Comparison of ENCODE assay signal across 8 cellular contexts in the genomic region with DNA sequence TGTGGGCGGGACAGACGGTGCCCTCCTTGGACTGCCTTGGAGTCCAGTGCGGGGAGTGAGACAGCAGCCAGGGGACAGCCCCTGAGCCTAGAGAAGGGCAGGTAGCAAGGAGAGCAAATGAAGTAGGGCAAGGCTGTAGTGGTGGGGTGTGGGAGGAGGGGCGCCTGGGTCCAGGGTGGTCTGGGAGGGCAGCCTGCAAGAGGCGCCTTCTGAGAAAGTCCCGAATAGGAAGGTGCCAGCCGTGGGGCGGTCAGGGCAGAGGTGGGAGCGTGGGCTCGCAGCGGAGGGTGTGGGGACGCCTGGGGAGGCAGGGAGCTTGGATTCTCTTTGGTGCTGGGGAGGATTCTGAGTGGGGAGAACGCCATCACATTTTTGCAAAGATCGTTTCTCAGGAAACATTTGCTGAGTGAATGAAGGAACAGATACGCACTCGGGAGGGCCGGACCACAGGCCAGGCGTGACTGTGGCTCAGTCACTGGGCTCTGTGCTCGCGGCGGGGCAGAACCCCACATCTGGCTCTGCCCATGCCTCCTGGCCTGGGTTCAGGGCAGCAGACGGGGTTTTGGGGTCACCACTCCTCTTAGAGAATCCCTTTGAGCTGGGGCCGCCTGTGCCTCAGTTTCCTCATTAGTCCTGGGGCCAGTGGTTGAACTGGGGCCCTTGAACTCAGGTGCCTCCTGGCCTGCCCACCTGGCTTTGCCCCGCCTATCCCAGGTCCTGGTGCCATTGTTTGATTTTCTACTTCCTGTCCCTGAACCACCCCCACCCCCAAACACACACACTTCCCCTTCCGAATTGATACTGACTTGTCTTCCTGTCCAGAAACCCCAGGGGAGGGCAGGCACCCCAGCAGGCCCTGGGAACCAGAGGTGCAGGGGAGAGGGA. TPM values are rescaled to one million over a fixed set of nuclear protein-coding genes. Genes with fewer than 3 reads are reported as not detected.
A peak's percentile ranks its signal among the peaks of the same experiment; 100 is the strongest.
DNase-seq lines count a peak whose midpoint lies in the region; ATAC-seq, FAIRE-seq and TF ChIP-seq lines count a peak whose summit lies in the region.

No MANE protein-coding gene starts in this region.

- peak overlapping the region in 2 of 5 experiments; percentile 37 to 57 for H3K4me3 Mint-ChIP-seq in brain

- DNase-seq in GM12891 (ENCODE audit: insufficient read length, low spot score) (peak; percentile 64), NB4 (ENCODE audit: low read depth) (peak; percentile 70), prostate gland (ENCODE audit: low spot score) (no peak), HTR-8/SVneo (ENCODE audit: insufficient read length, low spot score) (no peak), HPDE6-E6E7 (ENCODE audit: extremely low spot score) (no peak)

- peak overlapping the region; percentile 50 to 60 for H3K27ac ChIP-seq in prostate gland

- H3K27me3 Mint-ChIP-seq in brain = peaks cover 3% of the 10 kb centered on the region

- intact Hi-C loops in prostate gland (cut with DNase I) = loop anchor here (5.0 kb wide), 1 partner anchor 40 kb away; no protein-coding TSS in a partner anchor

- no peaks in the 10 kb centered on the region for H3K36me3 ChIP-seq in prostate gland

- no peaks in the 10 kb centered on the region for H3K9me3 ChIP-seq in prostate gland

- no peaks in the 10 kb centered on the region for H3K27me3 ChIP-seq in prostate gland (replicated peaks; ENCODE audit: insufficient read depth)

- 78% methylated on average over 25 of the region's 25 CpGs for WGBS in prostate gland

- H3K4me1 Mint-ChIP-seq in brain = peaks cover 74% of the 10 kb centered on the region

- peaks cover 14% of the 10 kb centered on the region for H3K36me3 Mint-ChIP-seq in brain

- ATAC-seq in HG02870 (IDR thresholded peaks at IDR 0.05; ENCODE audit: unreplicated experiment) = no peak
- no peak for ATAC-seq in GM21786 (IDR thresholded peaks at IDR 0.05; ENCODE audit: unreplicated experiment)

- FAIRE-seq in GM12891 (lab: Jason Lieb, UNC) (peak; percentile 63), HTR-8/SVneo (lab: Jason Lieb, UNC) (no peak)

- H3K4me3 ChIP-seq in NB4 (ENCODE audit: low read depth, low read length) = no peak overlapping the region
- H3K4me3 ChIP-seq in prostate gland = no peak overlapping the region

- peak overlapping the region; percentile 36 to 91 (median 80) for H3K27ac Mint-ChIP-seq in brain

- H3K4me1 ChIP-seq in prostate gland (replicated peaks) = peaks cover 36% of the 10 kb centered on the region

- TF ChIP-seq POLR2A in GM12891 (IDR thresholded peaks at IDR 0.05; ENCODE audit: low read depth, low read length) (no peak), NB4 (IDR thresholded peaks at IDR 0.05; ENCODE audit: extremely low read depth, insufficient read length) (no peak), prostate gland (IDR thresholded peaks at IDR 0.05) (no peak)

- no peaks in the 10 kb centered on the region for H3K9me3 Mint-ChIP-seq in brain

- TF ChIP-seq CTCF in NB4 (IDR thresholded peaks at IDR 0.05; ENCODE audit: low read depth, low read length) = no peak
- TF ChIP-seq CTCF in brain (conservative IDR thresholded peaks at IDR 0.05) = no peak
- no peak for TF ChIP-seq CTCF in prostate gland (IDR thresholded peaks at IDR 0.05)

TF ChIP-seq in GM12891, 5 proteins besides CTCF, POLR2A, EP300 and RAD21:
- TF ChIP-seq TAF1 (IDR thresholded peaks at IDR 0.05; ENCODE audit: low read depth, low read length) (no peak), SPI1 (IDR thresholded peaks at IDR 0.05; ENCODE audit: low read depth, low read length) (peak; percentile 81)

RNA-seq across cellular contexts. Expression of a gene that starts 4.2 kb away (rescaled TPM):
- polyA plus RNA-seq in GM12891 (2012; ENCODE audit: low read depth, missing spikeins) = 38.7 TPM
- 97.4 TPM for polyA plus RNA-seq in brain (ENCODE audit: insufficient read depth, low read depth, low replicate concordance)
- 10 to 100 TPM; 20.8 TPM for total RNA-seq in prostate gland

Comparison
In these comparisons a context has a peak if more than half of its experiments do, and no peak if none do; other contexts are left out.
1. DNase-seq: peak in GM12891 (single experiment) and NB4 (single experiment); none in prostate gland (single experiment), HTR-8/SVneo (single experiment) and HPDE6-E6E7 (single experiment).